18 cellular contexts compared by ENCODE assay signal in the genomic region with DNA sequence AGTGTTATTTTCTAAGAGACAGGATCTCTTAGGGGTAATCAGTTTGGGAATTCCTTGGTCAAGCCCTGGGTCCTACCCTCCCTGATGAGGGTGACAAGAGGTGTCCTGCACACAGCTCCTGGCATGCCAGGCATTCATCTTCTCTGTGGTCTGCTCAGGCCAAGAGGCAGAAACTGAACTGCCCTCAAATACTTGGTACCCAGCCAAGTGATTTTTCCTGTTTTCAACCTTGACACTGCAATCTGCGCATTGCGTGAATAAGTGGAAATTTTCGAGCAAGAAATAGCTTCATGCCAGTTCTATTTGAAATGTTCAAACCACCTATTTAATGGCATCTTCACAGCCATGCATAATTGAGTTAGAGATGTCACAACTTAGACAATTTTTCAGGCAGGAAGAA. TPM values are rescaled to one million over a fixed set of nuclear protein-coding genes. Genes with fewer than 3 reads are reported as not detected.
A peak's percentile ranks its signal among the peaks of the same experiment; 100 is the strongest.
DNase-seq lines count a peak whose midpoint lies in the region.
"Had no signal": no experiment of that assay in that cellular context is flagged by ENCODE, and none has a peak within 500 bp of the region (broad histone marks: within the 10 kb centered on the region; RNA-seq: fewer than 3 reads in every experiment).

No MANE protein-coding gene starts in this region.

- peak overlapping the region; percentile 11 for H3K27ac ChIP-seq in caudate nucleus (ENCODE audit: low read depth, low read length)
- H3K27ac ChIP-seq: C4-2B, testis had no signal

- DNase-seq in EL (peak; percentile 25), M059J (ENCODE audit: low read depth) (peak; percentile 48), caudate nucleus (lab: John Stamatoyannopoulos, UW) (peak in 2 of 61 donors; percentile 9 to 57), lung microvascular endothelial cell (ENCODE audit: low read depth in 2 of 2) (peak; percentile 45 to 49), GOT3 (lab: John Stamatoyannopoulos, UW) (no peak), NCI-H2107 treated with DMSO at 0.1 percent for 48 hours (lab: John Stamatoyannopoulos, UW; ENCODE audit: unreplicated experiment) (no peak)
- no peak for DNase-seq in stimulated activated CD4-positive, alpha-beta T cell treated with anti-CD3 and anti-CD28 coated beads, Interleukin-12 subunit alpha, Interleukin-12 subunit beta, amount 100 ng/mL, for 4 hours
- DNase-seq in NK-92 treated with Interleukin-12 subunit alpha and Interleukin-12 subunit beta, amount 100 ng/mL, for 24 hours (lab: John Stamatoyannopoulos, UW) = no peak
- DNase-seq: activated CD4-positive, alpha-beta T cell treated with anti-CD3 and anti-CD28 coated beads, Interleukin-2, amount 10 ng/mL, durations not matched to agents 7 days and 5 days; activated CD8-positive, alpha-beta memory T cell treated with anti-CD3 and anti-CD28 coated beads, Interleukin-2, amount 50 U/mL, for 4 hours; activated effector memory CD4-positive, alpha-beta T cell treated with anti-CD3 and anti-CD28 coated beads, Interleukin-2, amount 50 U/mL, for 16 hours; GF-D8; H9; NCI-H1694; NCI-H446; stimulated activated CD4-positive, alpha-beta T cell treated with anti-CD3 and anti-CD28 coated beads, Interleukin-15, amount 100 ng/mL, for 24 hours; testis had no signal

RNA-seq across cellular contexts. Expression of gene DNM3, which starts 26.9 kb away (rescaled TPM):
- total RNA-seq in M059J (2014; rRNA removed; shearing (Covaris generic)) = 2.1 and 3.1 TPM in 2 replicates
- 1.1 and 4.0 TPM in 2 replicates for total RNA-seq in lung microvascular endothelial cell

Comparison
In these comparisons a context has a peak if more than half of its experiments do, and no peak if none do; other contexts are left out.
1. DNase-seq: peak in EL (single experiment), M059J (single experiment) and lung microvascular endothelial cell (2 of 2); none in stimulated activated CD4-positive, alpha-beta T cell treated with anti-CD3 and anti-CD28 coated beads, Interleukin-12 subunit alpha, Interleukin-12 subunit beta, amount 100 ng/mL, for 4 hours (single experiment), GOT3 (single experiment), NCI-H2107 treated with DMSO at 0.1 percent for 48 hours (single experiment) and NK-92 treated with Interleukin-12 subunit alpha and Interleukin-12 subunit beta, amount 100 ng/mL, for 24 hours (single experiment).